17 cellular contexts compared by ENCODE assay signal in the genomic region with DNA sequence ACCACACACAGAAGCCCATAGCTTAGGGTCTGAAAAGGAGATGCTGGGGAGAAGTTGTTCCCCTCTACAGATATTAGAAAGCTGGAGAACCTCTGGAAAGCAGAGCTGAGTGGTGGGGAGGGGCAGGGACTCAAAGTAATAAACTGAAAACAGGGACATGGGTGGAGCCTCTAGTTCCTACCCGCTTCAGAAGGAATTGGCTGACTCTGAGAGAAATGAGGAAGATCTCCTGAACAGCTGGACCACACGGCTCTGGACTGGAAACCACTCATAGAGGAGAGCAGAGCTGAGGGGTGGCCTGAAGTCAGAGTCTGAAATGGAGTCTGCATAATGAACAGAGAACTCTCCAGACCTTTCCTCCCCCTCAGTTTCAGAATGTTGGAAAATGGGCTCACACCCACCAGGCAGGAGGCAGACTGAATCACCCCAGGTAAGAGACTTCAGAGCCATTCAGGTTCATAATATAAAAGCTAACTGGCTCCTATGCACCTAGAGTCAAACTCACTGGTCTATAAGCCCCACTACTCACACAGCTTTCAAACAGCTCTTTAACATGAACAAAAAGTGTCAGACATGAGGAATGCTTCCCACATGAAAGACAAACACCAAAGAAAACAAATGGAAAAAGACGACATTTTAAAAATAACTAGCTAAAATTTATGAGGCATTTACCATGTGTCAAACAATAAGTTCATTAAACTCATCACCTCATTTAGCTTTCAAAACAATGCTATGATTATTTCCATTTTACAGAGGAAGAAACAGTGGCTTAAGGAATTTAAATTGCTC.
"Had no signal": no experiment of that assay in that cellular context is flagged by ENCODE, and none has a peak within 500 bp of the region (broad histone marks: within the 10 kb centered on the region; RNA-seq: fewer than 3 reads in every experiment).

No MANE protein-coding gene starts in this region.

- DNase-seq: activated CD4-positive, alpha-beta T cell treated with anti-CD3 and anti-CD28 coated beads, Interleukin-2, amount 50 U/mL, for 1 hour; activated CD8-positive, alpha-beta memory T cell treated with anti-CD3 and anti-CD28 coated beads, Interleukin-2, amount 10 ng/mL, durations not matched to agents 7 days and 5 days; activated gamma-delta T cell treated with Interleukin-2 at 50 U/mL for 16 hours; activated T-cell treated with anti-CD3 and anti-CD28 coated beads, Interleukin-2, amount 50 U/mL, for 48 hours; cortex of kidney; effector CD8-positive, alpha-beta T cell; kidney; naive B cell; SJCRH30; substantia nigra; T1000; transverse colon; WERI-Rb-1 had no signal

- H3K27ac Mint-ChIP-seq: activated CD8-positive, alpha-beta memory T cell treated with anti-CD3 and anti-CD28 coated beads, Interleukin-2, amount 10 ng/mL, durations not matched to agents 7 days and 5 days; stimulated activated memory B cell treated with anti-CD40 and anti-IgM and Interleukin-4, amounts not matched to agents 10 μg/mL and 1 μg/mL and 100 μg/mL, for 72 hours had no signal

- H3K4me1 Mint-ChIP-seq: central memory CD8-positive, alpha-beta T cell; naive B cell; stimulated activated memory B cell treated with anti-CD40 and anti-IgM and Interleukin-4, amounts not matched to agents 10 μg/mL and 1 μg/mL and 100 μg/mL, for 72 hours had no signal

- H3K4me1 ChIP-seq: SJCRH30 had no signal

- H3K4me3 ChIP-seq: hepatocyte, SJCRH30, transverse colon had no signal

- H3K4me3 Mint-ChIP-seq: activated CD8-positive, alpha-beta memory T cell treated with anti-CD3 and anti-CD28 coated beads, Interleukin-2, amount 10 ng/mL, durations not matched to agents 7 days and 5 days; central memory CD8-positive, alpha-beta T cell; naive B cell; stimulated activated memory B cell treated with anti-CD40 and anti-IgM and Interleukin-4, amounts not matched to agents 10 μg/mL and 1 μg/mL and 100 μg/mL, for 72 hours had no signal

- H3K27me3 ChIP-seq: hepatocyte, neutrophil, SJCRH30, transverse colon had no signal

- H3K9me3 Mint-ChIP-seq: central memory CD8-positive, alpha-beta T cell; naive B cell; stimulated activated memory B cell treated with anti-CD40 and anti-IgM and Interleukin-4, amounts not matched to agents 10 μg/mL and 1 μg/mL and 100 μg/mL, for 72 hours had no signal

- ATAC-seq: activated CD8-positive, alpha-beta memory T cell treated with anti-CD3 and anti-CD28 coated beads, Interleukin-2, amount 10 ng/mL, durations not matched to agents 7 days and 5 days; stimulated activated memory B cell treated with anti-CD40 and anti-IgM and Interleukin-4, amounts not matched to agents 10 μg/mL and 1 μg/mL and 100 μg/mL, for 72 hours had no signal

- H3K27ac ChIP-seq: hepatocyte, neutrophil, SJCRH30, transverse colon, WERI-Rb-1 had no signal

- H3K27me3 Mint-ChIP-seq: activated CD8-positive, alpha-beta memory T cell treated with anti-CD3 and anti-CD28 coated beads, Interleukin-2, amount 10 ng/mL, durations not matched to agents 7 days and 5 days; central memory CD8-positive, alpha-beta T cell; naive B cell; stimulated activated memory B cell treated with anti-CD40 and anti-IgM and Interleukin-4, amounts not matched to agents 10 μg/mL and 1 μg/mL and 100 μg/mL, for 72 hours had no signal

- H3K9me3 ChIP-seq: neutrophil, SJCRH30, transverse colon had no signal
